Comparison of ENCODE assay signal across 2 cellular contexts in genomic region chr5:144169904-144170275, GRCh38.
TF ChIP-seq lines count a peak whose summit lies in the region.

No MANE protein-coding gene starts in this region.

TF ChIP-seq in A549, 52 proteins besides CTCF, POLR2A, EP300 and RAD21 (continued from another document):
- TF ChIP-seq ATOH8 (CRISPR knock-in tag; IDR thresholded peaks at IDR 0.05; ENCODE audit: low read depth) = no peak

TF ChIP-seq in HCT116, 20 proteins besides CTCF, POLR2A, EP300 and RAD21:
- TF ChIP-seq REST (IDR thresholded peaks at IDR 0.05; ENCODE audit: low read depth) (no peak), CBX3 (IDR thresholded peaks at IDR 0.05; ENCODE audit: low read depth) (no peak), FOSL1 (IDR thresholded peaks at IDR 0.05; ENCODE audit: low read depth) (no peak), YY1 (IDR thresholded peaks at IDR 0.05; ENCODE audit: extremely low read depth, insufficient replicate concordance, low read depth, low read length) (no peak), ZNF274 (IDR thresholded peaks at IDR 0.05; ENCODE audit: low read depth, low read length) (no peak), TCF7L2 (IDR thresholded peaks at IDR 0.05; ENCODE audit: borderline replicate concordance, extremely low read depth, insufficient read depth, insufficient read length) (no peak), EGR1 (IDR thresholded peaks at IDR 0.05; ENCODE audit: low read depth) (no peak), POLR2AphosphoS5 (IDR thresholded peaks at IDR 0.05; ENCODE audit: low read depth, low read length) (no peak), ATF3 (IDR thresholded peaks at IDR 0.05) (no peak), EZH2phosphoT487 (IDR thresholded peaks at IDR 0.05; ENCODE audit: borderline replicate concordance) (no peak), JUND (IDR thresholded peaks at IDR 0.05) (no peak), SRF (IDR thresholded peaks at IDR 0.05; ENCODE audit: low read depth) (no peak), EZH2 (IDR thresholded peaks at IDR 0.05) (no peak)
